ENCODE assay signal across 1 cellular context in the genomic region with DNA sequence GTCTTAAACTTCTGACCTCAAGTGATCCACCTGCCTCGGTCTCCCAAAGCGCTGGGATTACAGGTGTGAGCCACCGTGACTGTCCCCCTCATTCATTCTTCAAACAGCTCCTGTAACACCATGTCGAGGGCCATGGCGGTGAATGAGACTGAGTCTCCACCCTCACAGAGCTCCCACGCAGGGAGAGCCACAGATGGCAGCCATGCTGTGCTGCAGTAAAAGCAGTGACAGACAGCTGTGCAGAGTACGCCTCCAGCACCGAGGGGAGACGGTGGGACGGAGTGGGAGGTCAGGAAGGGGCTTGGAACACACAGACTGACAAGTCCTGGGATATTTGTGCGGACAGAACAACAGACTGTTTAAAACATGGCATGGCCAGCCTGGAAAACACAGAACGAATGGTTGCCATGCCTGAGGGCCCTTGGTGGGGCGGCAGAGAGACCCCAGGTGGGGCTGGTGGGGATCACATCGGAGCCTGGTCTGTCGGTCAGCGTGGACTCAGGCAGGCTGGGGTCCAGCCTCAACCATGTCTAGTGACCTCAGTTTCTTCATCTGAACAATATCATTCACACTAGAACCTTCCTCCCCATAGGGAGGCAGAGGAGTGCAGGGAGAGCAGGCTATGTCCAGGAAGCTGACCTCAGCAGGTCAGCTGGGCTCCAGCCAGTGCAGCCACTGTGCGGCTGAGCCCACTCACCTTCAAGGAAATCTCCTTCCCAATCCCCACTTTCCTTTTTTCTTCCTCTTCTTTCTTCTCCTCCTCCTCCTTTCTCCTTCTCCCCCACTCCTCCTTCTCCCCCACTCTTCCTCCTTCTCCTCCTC.
TF ChIP-seq lines count a peak whose summit lies in the region.

No MANE protein-coding gene starts in this region.

TF ChIP-seq in GM23338, 12 proteins besides CTCF, POLR2A, EP300 and RAD21 (continued from another document):
- TF ChIP-seq REST (IDR thresholded peaks at IDR 0.05; ENCODE audit: unreplicated experiment) = no peak
